In the genomic region with DNA sequence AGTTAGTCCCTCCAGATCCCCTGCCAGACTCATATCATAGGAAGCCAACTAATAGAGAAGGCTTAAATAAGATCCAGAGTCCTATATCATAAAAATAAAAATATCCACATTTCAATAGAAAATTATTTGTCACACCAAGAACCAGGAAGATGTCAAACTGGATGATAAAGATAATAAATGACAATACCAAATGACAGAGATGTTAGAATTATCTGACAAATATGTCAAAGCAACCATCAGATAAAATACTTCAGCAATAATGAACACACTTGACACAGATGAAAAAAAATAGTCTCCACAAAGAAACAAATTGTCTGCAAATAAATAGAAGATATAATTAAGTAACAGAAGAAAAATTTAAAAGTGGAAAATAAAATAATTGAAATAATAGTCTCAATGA, we compare ENCODE assay signal across 35 cellular contexts.
"Had no signal": no experiment of that assay in that cellular context is flagged by ENCODE, and none has a peak within 500 bp of the region (broad histone marks: within the 10 kb centered on the region; RNA-seq: fewer than 3 reads in every experiment).

No MANE protein-coding gene starts in this region.

- H3K4me2 ChIP-seq: KMS-11 had no signal

- H3K36me3 ChIP-seq: MG63 had no signal

- DNase-seq: Karpas-422, Kasumi-1, KG1, MG63, MM.1S, MV-4-11, NCI-H1048, NCI-H1092, NCI-H1092 treated with DMSO at 0.1 percent for 48 hours, NCI-H1105, NCI-H1105 treated with DMSO at 0.1 percent for 48 hours, NCI-H1417, NCI-H1417 treated with DMSO at 0.1 percent for 48 hours, NCI-H1436, NCI-H1436 treated with DMSO at 0.1 percent for 48 hours, NCI-H146, NCI-H1694, NCI-H1694 treated with DMSO at 0.1 percent for 48 hours, NCI-H187, NCI-H187 treated with DMSO at 0.1 percent for 48 hours, NCI-H1930, NCI-H2029, NCI-H2029 treated with DMSO at 0.1 percent for 48 hours, NCI-H2081 treated with DMSO at 0.1 percent for 48 hours, NCI-H2107, NCI-H2171, NCI-H2171 treated with DMSO at 0.1 percent for 48 hours, NCI-H2227 treated with DMSO at 0.1 percent for 48 hours, NCI-H226, NCI-H345, NCI-H446, NCI-H446 treated with DMSO at 0.1 percent for 48 hours, NCI-H510A, NCI-H510A treated with DMSO at 0.1 percent for 48 hours had no signal

- H3K9me3 ChIP-seq: MG63 had no signal

- H3K27ac ChIP-seq: KMS-11 had no signal

- H3K9ac ChIP-seq: KMS-11 had no signal

- H3K4me3 ChIP-seq: MG63 had no signal

- H3K27me3 ChIP-seq: MG63 had no signal
